In the genomic region with DNA sequence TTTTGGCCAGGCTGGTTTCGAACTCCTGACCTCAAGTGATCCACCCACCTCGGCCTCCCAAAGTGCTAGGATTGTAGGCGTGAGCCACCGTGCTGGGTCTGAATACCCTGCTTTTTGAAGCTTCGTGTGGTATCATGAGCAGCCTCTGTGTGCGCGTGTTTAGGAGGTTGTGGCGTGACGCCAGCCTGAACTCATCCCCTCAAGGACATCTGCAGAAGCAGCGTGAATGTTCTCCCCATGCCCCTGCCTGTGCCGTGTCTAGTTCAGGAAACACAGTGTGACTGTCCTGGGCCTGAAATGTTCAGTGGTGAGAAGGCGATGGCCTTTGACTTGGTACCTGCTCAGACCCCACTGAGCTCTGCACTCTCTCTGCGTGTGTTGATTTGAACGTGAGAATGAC, we compare ENCODE assay signal across 10 cellular contexts.
"Had no signal": no experiment of that assay in that cellular context is flagged by ENCODE, and none has a peak within 500 bp of the region (broad histone marks: within the 10 kb centered on the region; RNA-seq: fewer than 3 reads in every experiment).

No MANE protein-coding gene starts in this region.

- ATAC-seq: mucosa of descending colon; naive thymus-derived CD8-positive, alpha-beta T cell; pancreas had no signal

- H3K27me3 ChIP-seq: pancreas, stomach had no signal

- H3K4me1 ChIP-seq: pancreas, stomach had no signal

- H3K27ac ChIP-seq: pancreas, stomach had no signal

- H3K4me3 Mint-ChIP-seq: activated CD4-positive, alpha-beta T cell treated with anti-CD3 and anti-CD28 coated beads, Interleukin-2, amount 10 ng/mL, durations not matched to agents 24 days and 14 days; naive thymus-derived CD8-positive, alpha-beta T cell had no signal

- H3K9me3 Mint-ChIP-seq: activated CD4-positive, alpha-beta T cell treated with anti-CD3 and anti-CD28 coated beads, Interleukin-2, amount 10 ng/mL, durations not matched to agents 24 days and 14 days had no signal

- H3K9me3 ChIP-seq: mucosa of descending colon, pancreas, stomach had no signal

- DNase-seq: activated CD4-positive, alpha-beta T cell treated with anti-CD3 and anti-CD28 coated beads, Interleukin-2, amount 10 ng/mL, durations not matched to agents 24 days and 14 days; caudate nucleus; cortex of kidney; erythroblast; mucosa of descending colon; naive thymus-derived CD8-positive, alpha-beta T cell; pancreas; stimulated activated CD4-positive, alpha-beta T cell treated with anti-CD3 and anti-CD28 coated beads, Interleukin-4, amount 100 ng/mL, for 1 hour; stimulated activated CD8-positive, alpha-beta memory T cell treated with anti-CD3 and anti-CD28 coated beads, Interleukin-4, amount 100 ng/mL, for 48 hours; stomach had no signal

- H3K4me3 ChIP-seq: mucosa of descending colon, pancreas, stomach had no signal

- H3K27ac Mint-ChIP-seq: activated CD4-positive, alpha-beta T cell treated with anti-CD3 and anti-CD28 coated beads, Interleukin-2, amount 10 ng/mL, durations not matched to agents 24 days and 14 days had no signal

- H3K27me3 Mint-ChIP-seq: activated CD4-positive, alpha-beta T cell treated with anti-CD3 and anti-CD28 coated beads, Interleukin-2, amount 10 ng/mL, durations not matched to agents 24 days and 14 days; naive thymus-derived CD8-positive, alpha-beta T cell had no signal
